ENCODE assay signal across 8 cellular contexts in genomic region chr2:113755690-113756063, GRCh38. TPM values are rescaled to one million over a fixed set of nuclear protein-coding genes. Genes with fewer than 3 reads are reported as not detected.
DNase-seq lines count a peak whose midpoint lies in the region; ATAC-seq and FAIRE-seq lines count a peak whose summit lies in the region.

No MANE protein-coding gene starts in this region.

- DNase-seq in DMS79 treated with DMSO at 0.1 percent for 48 hours (lab: John Stamatoyannopoulos, UW) (peak; percentile 47), small intestine (no peak), 8988T (no peak), T1000 (lab: John Stamatoyannopoulos, UW) (no peak)
- DNase-seq in activated T-helper 2 cell treated with anti-CD3 and anti-CD28 coated beads, Interferon-gamma antibody, Interleukin-2, Interleukin-4, amounts not matched to agents 10 μg/mL and 5 μg/mL and 100 μg/mL, durations not matched to agents 14 hours and 24 hours and 36 hours (ENCODE audit: low spot score) = no peak

- H3K4me3 Mint-ChIP-seq in activated T-helper 2 cell treated with anti-CD3 and anti-CD28 coated beads, Interferon-gamma antibody, Interleukin-2, Interleukin-4, amounts not matched to agents 10 μg/mL and 5 μg/mL and 100 μg/mL, durations not matched to agents 14 hours and 24 hours and 36 hours (ENCODE audit: low read depth) = peak overlapping the region; percentile 91

- H3K27me3 Mint-ChIP-seq in activated T-helper 2 cell treated with anti-CD3 and anti-CD28 coated beads, Interferon-gamma antibody, Interleukin-2, Interleukin-4, amounts not matched to agents 10 μg/mL and 5 μg/mL and 100 μg/mL, durations not matched to agents 14 hours and 24 hours and 36 hours (ENCODE audit: low read depth) = peaks cover 3% of the 10 kb centered on the region

- peaks cover 3% of the 10 kb centered on the region for H3K36me3 ChIP-seq in HUES6 (ENCODE audit: control insufficient read depth, insufficient read depth, low read length)
- H3K36me3 ChIP-seq in small intestine (ENCODE audit: control insufficient read depth in 2 of 2, insufficient read depth in 2 of 2, low read length in 2 of 2) = no peaks in the 10 kb centered on the region

- H3K9me3 Mint-ChIP-seq in activated T-helper 2 cell treated with anti-CD3 and anti-CD28 coated beads, Interferon-gamma antibody, Interleukin-2, Interleukin-4, amounts not matched to agents 10 μg/mL and 5 μg/mL and 100 μg/mL, durations not matched to agents 14 hours and 24 hours and 36 hours = no peaks in the 10 kb centered on the region

- intact Hi-C loops in activated T-helper 2 cell treated with anti-CD3 and anti-CD28 coated beads, Interferon-gamma antibody, Interleukin-2, Interleukin-4, amounts not matched to agents 10 μg/mL and 5 μg/mL and 100 μg/mL, durations not matched to agents 14 hours and 24 hours and 36 hours (cut with micrococcal nuclease) = loop anchor here (1.0 to 10.0 kb wide), 6 partner anchors 21 to 219 kb away; no protein-coding TSS in a partner anchor

- H3K27me3 ChIP-seq in HUES6 (ENCODE audit: control insufficient read depth, insufficient read depth, low read length) (no peaks in the 10 kb centered on the region), small intestine (ENCODE audit: control insufficient read depth in 2 of 2, insufficient read depth in 2 of 2, low read length in 2 of 2) (no peaks in the 10 kb centered on the region)

- FAIRE-seq in small intestine (lab: Jason Lieb, UNC) = no peak

- H3K4me1 Mint-ChIP-seq in activated T-helper 2 cell treated with anti-CD3 and anti-CD28 coated beads, Interferon-gamma antibody, Interleukin-2, Interleukin-4, amounts not matched to agents 10 μg/mL and 5 μg/mL and 100 μg/mL, durations not matched to agents 14 hours and 24 hours and 36 hours (ENCODE audit: low read depth) = peaks cover 33% of the 10 kb centered on the region

- H3K9ac ChIP-seq in HUES6 (ENCODE audit: low read length) = peak overlapping the region; percentile 96

- ATAC-seq in GM18907 (IDR thresholded peaks at IDR 0.05; ENCODE audit: unreplicated experiment) = no peak

- no peaks in the 10 kb centered on the region for H3K4me1 ChIP-seq in HUES6 (ENCODE audit: control insufficient read depth, insufficient read depth, low read length)
- H3K4me1 ChIP-seq in small intestine (ENCODE audit: control insufficient read depth in 2 of 2, insufficient read depth in 1 of 2, low read depth in 1 of 2, low read length in 1 of 2) = no peaks in the 10 kb centered on the region

- H3K36me3 Mint-ChIP-seq in activated T-helper 2 cell treated with anti-CD3 and anti-CD28 coated beads, Interferon-gamma antibody, Interleukin-2, Interleukin-4, amounts not matched to agents 10 μg/mL and 5 μg/mL and 100 μg/mL, durations not matched to agents 14 hours and 24 hours and 36 hours (ENCODE audit: low read depth) = peaks cover 20% of the 10 kb centered on the region

- H3K27ac Mint-ChIP-seq in activated T-helper 2 cell treated with anti-CD3 and anti-CD28 coated beads, Interferon-gamma antibody, Interleukin-2, Interleukin-4, amounts not matched to agents 10 μg/mL and 5 μg/mL and 100 μg/mL, durations not matched to agents 14 hours and 24 hours and 36 hours = peak overlapping the region; percentile 85

- H3K4me3 ChIP-seq in HUES6 (ENCODE audit: low read depth, low read length) (peak overlapping the region; percentile 96), iPS-11a (ENCODE audit: low read depth, low read length) (peak overlapping the region; percentile 94), small intestine (ENCODE audit: low read depth in 1 of 2, low read length in 2 of 2) (peak overlapping the region; percentile 84 to 89)

- H3K27ac ChIP-seq in HUES6 (ENCODE audit: low read depth, low read length) (no peak overlapping the region), small intestine (ENCODE audit: low read depth in 1 of 2, low read length in 1 of 2) (peak overlapping the region; percentile 91 to 97)

- no peaks in the 10 kb centered on the region for H3K9me3 ChIP-seq in HUES6 (ENCODE audit: control insufficient read depth, insufficient read depth, low read depth, low read length)
- no peaks in the 10 kb centered on the region for H3K9me3 ChIP-seq in small intestine (ENCODE audit: control insufficient read depth, low read depth)

- WGBS in small intestine, 3 donors = 0 to 1% (median 1%) methylated on average over 9 of the region's 9 CpGs

RNA-seq across cellular contexts. Expression of gene SLC35F5, which starts 0.8 kb away (rescaled TPM):
- total RNA-seq in activated T-helper 2 cell treated with anti-CD3 and anti-CD28 coated beads, Interferon-gamma antibody, Interleukin-2, Interleukin-4, amounts not matched to agents 10 μg/mL and 5 μg/mL and 100 μg/mL, durations not matched to agents 14 hours and 24 hours and 36 hours = 39.6 and 41.8 TPM in 2 replicates
- polyA plus RNA-seq in small intestine = 10 to 100 TPM; 12.7 to 23.0 (median 16.3) TPM
